ENCODE assay signal across 21 cellular contexts in the genomic region with DNA sequence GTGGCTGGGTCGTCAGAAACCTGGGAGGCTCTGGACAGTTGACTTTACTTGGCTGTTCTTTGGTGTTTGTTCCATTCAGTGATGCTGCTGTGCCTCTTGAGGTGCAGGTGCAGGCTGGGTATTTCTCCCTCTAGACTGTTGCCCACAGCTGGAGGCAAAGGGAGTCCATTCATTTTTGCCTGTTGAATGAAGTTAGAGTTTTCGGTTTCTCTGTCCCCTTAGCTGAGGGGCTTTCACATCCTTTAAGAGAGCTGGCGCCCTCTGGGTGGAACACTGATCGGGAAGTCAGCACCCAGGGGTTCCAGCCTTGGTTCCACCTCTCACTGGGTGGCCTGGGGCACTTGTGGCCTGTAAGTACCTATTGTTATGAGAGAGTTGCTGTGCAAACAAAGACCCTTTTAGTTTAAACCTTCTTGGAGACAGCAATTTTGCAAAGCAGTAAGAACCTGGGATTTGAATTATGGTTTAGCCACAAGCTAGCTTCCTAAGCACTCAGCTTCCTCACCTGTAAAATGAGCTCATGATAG.
A peak's percentile ranks its signal among the peaks of the same experiment; 100 is the strongest.
DNase-seq lines count a peak whose midpoint lies in the region; ATAC-seq and TF ChIP-seq lines count a peak whose summit lies in the region.
"Had no signal": no experiment of that assay in that cellular context is flagged by ENCODE, and none has a peak within 500 bp of the region (broad histone marks: within the 10 kb centered on the region; RNA-seq: fewer than 3 reads in every experiment).

No MANE protein-coding gene starts in this region.

- TF ChIP-seq CTCF in A673 (conservative IDR thresholded peaks at IDR 0.05; ENCODE audit: low read depth, low read length) = no peak
- TF ChIP-seq CTCF in WTC11 (IDR thresholded peaks at IDR 0.05) = no peak
- TF ChIP-seq CTCF in omental fat pad (IDR thresholded peaks at IDR 0.05) = no peak

- DNase-seq in A673 (ENCODE audit: low spot score) (no peak), WTC11 (ENCODE audit: low spot score) (no peak), omental fat pad (ENCODE audit: low spot score) (no peak), 8988T (no peak), Kasumi-1 (lab: John Stamatoyannopoulos, UW) (no peak)
- no peak for DNase-seq in naive thymus-derived CD8-positive, alpha-beta T cell
- DNase-seq: activated CD4-positive, alpha-beta T cell treated with anti-CD3 and anti-CD28 coated beads, Interleukin-2, amount 50 U/mL, for 4 hours; activated naive CD8-positive, alpha-beta T cell treated with anti-CD3 and anti-CD28 coated beads for 36 hours; activated T-cell treated with anti-CD3 and anti-CD28 coated beads, Interleukin-2, amount 50 U/mL, for 24 hours; effector CD8-positive, alpha-beta T cell; KG1; NCI-H146; NCI-H446; OCI-M1; stimulated activated CD4-positive, alpha-beta T cell treated with anti-CD3 and anti-CD28 coated beads, Interleukin-4, amount 100 ng/mL, for 24 hours; upper lobe of right lung had no signal

- no peaks in the 10 kb centered on the region for H3K36me3 ChIP-seq in A673 (ENCODE audit: insufficient read depth, low read length, poor library complexity, severe bottlenecking)
- H3K36me3 ChIP-seq: breast epithelium, upper lobe of right lung had no signal

- no peaks in the 10 kb centered on the region for H3K27me3 ChIP-seq in A673 (replicated peaks; ENCODE audit: insufficient read depth, low read depth, low read length, poor library complexity)
- H3K27me3 ChIP-seq: breast epithelium, upper lobe of right lung had no signal

- CTCF ChIA-PET in A673 (lab: Charles Lee) = interaction anchor here (0.5 kb wide), 1 partner anchor 66 kb away, joined by 9 read pairs; no protein-coding TSS in a partner anchor
- CTCF ChIA-PET in WTC11 (lab: Charles Lee) = interaction anchor here (0.7 to 1.6 kb wide), 3 partner anchors 53 to 75 kb away, joined by 3 to 6 read pairs (median 4); no protein-coding TSS in a partner anchor

- ATAC-seq in GM21529 (IDR thresholded peaks at IDR 0.05; ENCODE audit: unreplicated experiment) (peak; percentile 46), WTC11 (no peak; the same call in 1 of the 2 replicates), omental fat pad (ENCODE audit: low FRiP score) (no peak), SK-N-SH treated with all-trans-retinoic acid at 6 μM for 48 hours (no peak)
- ATAC-seq in naive thymus-derived CD8-positive, alpha-beta T cell = no peak
- ATAC-seq: upper lobe of right lung had no signal

- no peaks in the 10 kb centered on the region for H3K36me3 Mint-ChIP-seq in WTC11
- no peaks in the 10 kb centered on the region for H3K36me3 Mint-ChIP-seq in naive thymus-derived CD8-positive, alpha-beta T cell

- no peaks in the 10 kb centered on the region for H3K9me3 Mint-ChIP-seq in WTC11
- H3K9me3 Mint-ChIP-seq in naive thymus-derived CD8-positive, alpha-beta T cell = no peaks in the 10 kb centered on the region
- H3K9me3 Mint-ChIP-seq: activated naive CD8-positive, alpha-beta T cell treated with anti-CD3 and anti-CD28 coated beads for 36 hours; activated T-cell treated with anti-CD3 and anti-CD28 coated beads, Interleukin-2, amount 50 U/mL, for 24 hours had no signal

- intact Hi-C loops in A673 (cut with micrococcal nuclease; ENCODE audit: unreplicated experiment) = no loop called here

- BruUV-seq in A673 (replicated peaks; lab: Mats Ljungman, UMichigan) = no TSS peak

- no peaks in the 10 kb centered on the region for H3K27me3 Mint-ChIP-seq in WTC11 (ENCODE audit: low read depth)
- H3K27me3 Mint-ChIP-seq in naive thymus-derived CD8-positive, alpha-beta T cell = no peaks in the 10 kb centered on the region
- H3K27me3 Mint-ChIP-seq: activated naive CD8-positive, alpha-beta T cell treated with anti-CD3 and anti-CD28 coated beads for 36 hours; activated T-cell treated with anti-CD3 and anti-CD28 coated beads, Interleukin-2, amount 50 U/mL, for 24 hours had no signal

- POLR2A ChIA-PET in A673 (lab: Charles Lee; ENCODE audit: low non-redundant PET) = no interaction called here
- POLR2A ChIA-PET in WTC11 (lab: Charles Lee) = no interaction called here
- POLR2A ChIA-PET in naive thymus-derived CD8-positive, alpha-beta T cell (lab: Charles Lee) = no interaction called here

- H3K4me1 Mint-ChIP-seq in WTC11 = peaks cover 11% of the 10 kb centered on the region
- H3K4me1 Mint-ChIP-seq in naive thymus-derived CD8-positive, alpha-beta T cell = peaks cover 12 to 63% (median 58%) of the 10 kb centered on the region in 4 donors

- H3K27ac ChIP-seq in A673 (ENCODE audit: low read depth, low read length, poor library complexity, severe bottlenecking) = peak overlapping the region; percentile 11
- H3K27ac ChIP-seq: HL-60, SK-N-MC, upper lobe of right lung had no signal

- H3K4me1 ChIP-seq in A673 (ENCODE audit: insufficient read depth, low read length, poor library complexity, severe bottlenecking) = peaks cover 23% of the 10 kb centered on the region

- H3K9me3 ChIP-seq in A673 (ENCODE audit: low read depth, low read length, poor library complexity, severe bottlenecking) = no peaks in the 10 kb centered on the region
- H3K9me3 ChIP-seq: breast epithelium, upper lobe of right lung had no signal

- no peak overlapping the region for H3K4me3 Mint-ChIP-seq in WTC11
- no peak overlapping the region for H3K4me3 Mint-ChIP-seq in naive thymus-derived CD8-positive, alpha-beta T cell
- H3K4me3 Mint-ChIP-seq: activated naive CD8-positive, alpha-beta T cell treated with anti-CD3 and anti-CD28 coated beads for 36 hours; activated T-cell treated with anti-CD3 and anti-CD28 coated beads, Interleukin-2, amount 50 U/mL, for 24 hours had no signal

- no peak overlapping the region for H3K4me3 ChIP-seq in A673 (ENCODE audit: low read depth, low read length, poor library complexity, severe bottlenecking)
- H3K4me3 ChIP-seq: breast epithelium, SK-N-MC, upper lobe of right lung had no signal

- H3K27ac Mint-ChIP-seq in WTC11 = no peak overlapping the region
- peak overlapping the region in 6 of 10 donors; percentile 36 to 73 (median 64) for H3K27ac Mint-ChIP-seq in naive thymus-derived CD8-positive, alpha-beta T cell
- H3K27ac Mint-ChIP-seq: activated naive CD8-positive, alpha-beta T cell treated with anti-CD3 and anti-CD28 coated beads for 36 hours; activated T-cell treated with anti-CD3 and anti-CD28 coated beads, Interleukin-2, amount 50 U/mL, for 24 hours had no signal

TF ChIP-seq in WTC11, 78 proteins besides CTCF, POLR2A, EP300 and RAD21:
- TF ChIP-seq ZNF423 (CRISPR knock-in tag; IDR thresholded peaks at IDR 0.05) = peak; percentile 81
- no peak for TF ChIP-seq HMGA2 (CRISPR knock-in tag; IDR thresholded peaks at IDR 0.05)

TF ChIP-seq in SK-N-SH treated with all-trans-retinoic acid at 6 μM for 48 hours, 23 proteins besides CTCF, POLR2A, EP300 and RAD21 (continues in another document):
- TF ChIP-seq CSDC2 (CRISPR knock-in tag; IDR thresholded peaks at IDR 0.05) (no peak), OSR1 (CRISPR knock-in tag; IDR thresholded peaks at IDR 0.05) (no peak), GLIS3 (CRISPR knock-in tag; IDR thresholded peaks at IDR 0.05) (no peak), ESRRG (CRISPR knock-in tag; IDR thresholded peaks at IDR 0.05) (no peak), ZFP3 (CRISPR knock-in tag; IDR thresholded peaks at IDR 0.05) (no peak), ZNF565 (CRISPR knock-in tag; conservative IDR thresholded peaks at IDR 0.05; ENCODE audit: low read depth) (no peak), ZFP30 (CRISPR knock-in tag; IDR thresholded peaks at IDR 0.05) (no peak), RARB (CRISPR knock-in tag; IDR thresholded peaks at IDR 0.05) (no peak), TCF4 (CRISPR knock-in tag; IDR thresholded peaks at IDR 0.05; ENCODE audit: borderline replicate concordance) (no peak)
- TF ChIP-seq, protein P1, sequence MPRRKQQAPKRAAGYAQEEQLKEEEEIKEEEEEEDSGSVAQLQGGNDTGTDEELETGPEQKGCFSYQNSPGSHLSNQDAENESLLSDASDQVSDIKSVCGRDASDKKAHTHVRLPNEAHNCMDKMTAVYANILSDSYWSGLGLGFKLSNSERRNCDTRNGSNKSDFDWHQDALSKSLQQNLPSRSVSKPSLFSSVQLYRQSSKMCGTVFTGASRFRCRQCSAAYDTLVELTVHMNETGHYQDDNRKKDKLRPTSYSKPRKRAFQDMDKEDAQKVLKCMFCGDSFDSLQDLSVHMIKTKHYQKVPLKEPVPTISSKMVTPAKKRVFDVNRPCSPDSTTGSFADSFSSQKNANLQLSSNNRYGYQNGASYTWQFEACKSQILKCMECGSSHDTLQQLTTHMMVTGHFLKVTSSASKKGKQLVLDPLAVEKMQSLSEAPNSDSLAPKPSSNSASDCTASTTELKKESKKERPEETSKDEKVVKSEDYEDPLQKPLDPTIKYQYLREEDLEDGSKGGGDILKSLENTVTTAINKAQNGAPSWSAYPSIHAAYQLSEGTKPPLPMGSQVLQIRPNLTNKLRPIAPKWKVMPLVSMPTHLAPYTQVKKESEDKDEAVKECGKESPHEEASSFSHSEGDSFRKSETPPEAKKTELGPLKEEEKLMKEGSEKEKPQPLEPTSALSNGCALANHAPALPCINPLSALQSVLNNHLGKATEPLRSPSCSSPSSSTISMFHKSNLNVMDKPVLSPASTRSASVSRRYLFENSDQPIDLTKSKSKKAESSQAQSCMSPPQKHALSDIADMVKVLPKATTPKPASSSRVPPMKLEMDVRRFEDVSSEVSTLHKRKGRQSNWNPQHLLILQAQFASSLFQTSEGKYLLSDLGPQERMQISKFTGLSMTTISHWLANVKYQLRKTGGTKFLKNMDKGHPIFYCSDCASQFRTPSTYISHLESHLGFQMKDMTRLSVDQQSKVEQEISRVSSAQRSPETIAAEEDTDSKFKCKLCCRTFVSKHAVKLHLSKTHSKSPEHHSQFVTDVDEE (CRISPR knock-in tag; IDR thresholded peaks at IDR 0.05) = no peak
- TF ChIP-seq, protein P2, sequence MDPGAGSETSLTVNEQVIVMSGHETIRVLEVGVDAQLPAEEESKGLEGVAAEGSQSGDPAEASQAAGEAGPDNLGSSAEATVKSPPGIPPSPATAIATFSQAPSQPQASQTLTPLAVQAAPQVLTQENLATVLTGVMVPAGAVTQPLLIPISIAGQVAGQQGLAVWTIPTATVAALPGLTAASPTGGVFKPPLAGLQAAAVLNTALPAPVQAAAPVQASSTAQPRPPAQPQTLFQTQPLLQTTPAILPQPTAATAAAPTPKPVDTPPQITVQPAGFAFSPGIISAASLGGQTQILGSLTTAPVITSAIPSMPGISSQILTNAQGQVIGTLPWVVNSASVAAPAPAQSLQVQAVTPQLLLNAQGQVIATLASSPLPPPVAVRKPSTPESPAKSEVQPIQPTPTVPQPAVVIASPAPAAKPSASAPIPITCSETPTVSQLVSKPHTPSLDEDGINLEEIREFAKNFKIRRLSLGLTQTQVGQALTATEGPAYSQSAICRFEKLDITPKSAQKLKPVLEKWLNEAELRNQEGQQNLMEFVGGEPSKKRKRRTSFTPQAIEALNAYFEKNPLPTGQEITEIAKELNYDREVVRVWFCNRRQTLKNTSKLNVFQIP (CRISPR knock-in tag; IDR thresholded peaks at IDR 0.05; ENCODE audit: borderline replicate concordance, low read depth) = no peak
